19 cellular contexts compared by ENCODE assay signal in the genomic region with DNA sequence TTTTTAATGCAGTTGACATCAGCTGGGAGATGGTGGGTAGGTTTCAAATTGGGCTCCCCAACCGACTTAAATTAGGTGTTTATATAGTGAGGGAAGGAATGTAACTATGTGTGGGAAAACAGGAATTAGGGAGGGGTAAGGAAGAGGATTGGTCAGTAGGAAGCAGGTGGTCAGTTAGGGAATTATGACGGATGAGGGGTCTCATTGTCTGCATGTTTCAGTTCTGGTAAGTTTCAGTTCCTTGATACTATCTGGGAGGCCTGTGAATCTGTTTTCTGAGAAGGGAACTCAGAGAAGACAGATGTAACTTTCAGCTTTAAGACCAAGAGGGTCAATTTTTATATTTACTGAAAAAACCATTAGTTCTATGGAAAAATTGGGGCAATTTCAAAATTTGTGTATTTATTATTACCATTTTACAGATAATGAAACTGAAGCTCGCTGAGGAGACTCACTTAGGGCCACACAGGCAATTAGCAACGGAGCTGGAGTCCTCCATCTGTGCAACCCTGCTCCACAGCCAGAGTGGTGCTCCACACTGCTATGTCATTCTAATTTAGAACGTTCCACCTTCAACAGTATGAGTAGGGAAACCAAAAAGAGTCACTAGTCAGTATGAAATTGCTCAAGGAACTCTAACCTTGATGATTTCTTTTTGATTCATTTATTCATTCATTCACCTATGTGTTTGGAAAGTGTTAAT. TPM values are rescaled to one million over a fixed set of nuclear protein-coding genes. Genes with fewer than 3 reads are reported as not detected.
DNase-seq lines count a peak whose midpoint lies in the region; ATAC-seq and TF ChIP-seq lines count a peak whose summit lies in the region.
"Had no signal": no experiment of that assay in that cellular context is flagged by ENCODE, and none has a peak within 500 bp of the region (broad histone marks: within the 10 kb centered on the region; RNA-seq: fewer than 3 reads in every experiment).

No MANE protein-coding gene starts in this region.

- H3K27ac ChIP-seq in PC-9 (no peak overlapping the region), right atrium auricular region (no peak overlapping the region)
- H3K27ac ChIP-seq: dorsolateral prefrontal cortex, upper lobe of right lung had no signal

- H3K36me3 ChIP-seq in PC-9 (ENCODE audit: low read depth) (no peaks in the 10 kb centered on the region), right atrium auricular region (no peaks in the 10 kb centered on the region)
- H3K36me3 ChIP-seq: upper lobe of right lung had no signal

- intact Hi-C loops in PC-9 (cut with micrococcal nuclease; ENCODE audit: unreplicated experiment) (no loop called here), left ventricle myocardium superior (cut with micrococcal nuclease) (no loop called here)

- TF ChIP-seq CTCF in GM20000 (IDR thresholded peaks at IDR 0.05; ENCODE audit: extremely low read depth, missing control alignments) (no peak), PC-9 (conservative IDR thresholded peaks at IDR 0.05) (no peak), right atrium auricular region (IDR thresholded peaks at IDR 0.05) (no peak)

- H3K27me3 ChIP-seq in PC-9 (ENCODE audit: insufficient read depth, low read depth) (no peaks in the 10 kb centered on the region), right atrium auricular region (no peaks in the 10 kb centered on the region)
- H3K27me3 ChIP-seq: dorsolateral prefrontal cortex, upper lobe of right lung had no signal

- H3K9me2 ChIP-seq in PC-9 (ENCODE audit: insufficient read depth): no peaks in the 10 kb centered on the region

- H3K4me2 ChIP-seq in PC-9: no peak overlapping the region

- H3F3A ChIP-seq in PC-9 (ENCODE audit: insufficient read depth, low read depth): no peaks in the 10 kb centered on the region

- POLR2A ChIA-PET in PC-9 (lab: Charles Lee; ENCODE audit: unreplicated experiment): no interaction called here

- no TSS peak for BruUV-seq in PC-9 (replicated peaks; lab: Mats Ljungman, UMichigan)

- 0 out of 2 replicates have a peak, but pooled peaks cover 3% of the 10 kb centered on the region for H3K9me3 ChIP-seq in PC-9 (ENCODE audit: insufficient read depth, low read depth)
- no peaks in the 10 kb centered on the region for H3K9me3 ChIP-seq in right atrium auricular region
- H3K9me3 ChIP-seq: upper lobe of right lung had no signal

- H2AFZ ChIP-seq in PC-9: 0 out of 2 replicates have a peak overlapping the region, but pooled peaks have one; percentile 13

- CTCF ChIA-PET in PC-9 (lab: Charles Lee): no interaction called here

- H3K79me2 ChIP-seq in PC-9 (ENCODE audit: low read depth): no peaks in the 10 kb centered on the region

- no peaks in the 10 kb centered on the region for H3K4me1 ChIP-seq in PC-9 (replicated peaks; ENCODE audit: insufficient read depth)
- no peaks in the 10 kb centered on the region for H3K4me1 ChIP-seq in right atrium auricular region
- H3K4me1 ChIP-seq: upper lobe of right lung had no signal

- peak; percentile 23 for DNase-seq in GM20000 (ENCODE audit: low spot score)
- DNase-seq in PC-9: no peak
- no peak for DNase-seq in stimulated activated CD4-positive, alpha-beta T cell treated with anti-CD3 and anti-CD28 coated beads, Interleukin-1b, Interleukin-23, amount 100 ng/mL, for 48 hours
- DNase-seq in HuH-7.5 (ENCODE audit: low spot score): no peak
- DNase-seq in right atrium auricular region (ENCODE audit: low spot score): no peak
- no peak for DNase-seq in left ventricle myocardium superior
- DNase-seq: activated CD4-positive, alpha-beta memory T cell treated with anti-CD3 and anti-CD28 coated beads for 36 hours; activated gamma-delta T cell treated with Interleukin-2 at 50 U/mL for 16 hours; dorsolateral prefrontal cortex; KBM-7; NCI-H748 treated with DMSO at 0.1 percent for 48 hours; Right ventricle myocardium superior; stimulated activated CD4-positive, alpha-beta T cell treated with anti-CD3 and anti-CD28 coated beads, Interleukin-2, amount 100 ng/mL, for 24 hours; T-helper 9 cell; upper lobe of right lung had no signal

- no peak overlapping the region for H3K4me3 ChIP-seq in PC-9
- H3K4me3 ChIP-seq in right atrium auricular region: no peak overlapping the region
- H3K4me3 ChIP-seq: dorsolateral prefrontal cortex, upper lobe of right lung had no signal

- H4K20me1 ChIP-seq in PC-9 (ENCODE audit: insufficient read depth): no peaks in the 10 kb centered on the region

- peak; percentile 65 for ATAC-seq in GM18498 (IDR thresholded peaks at IDR 0.05; ENCODE audit: unreplicated experiment)
- ATAC-seq in HG02884 (IDR thresholded peaks at IDR 0.05; ENCODE audit: unreplicated experiment): peak; percentile 61
- no peak for ATAC-seq in left ventricle myocardium superior
- ATAC-seq: natural killer cell treated with Interleukin-12 subunit alpha and Interleukin-12 subunit beta and Interleukin-15 and Interleukin-18, amount 100 ng/mL, for 72 hours; upper lobe of right lung had no signal

RNA-seq across cellular contexts. Expression of a gene that starts 36.0 kb away (rescaled TPM):
- total RNA-seq in PC-9 (2021) (not detected in 2 replicates), right atrium auricular region (not detected), left ventricle myocardium superior (not detected)
- total RNA-seq: activated CD4-positive, alpha-beta memory T cell treated with anti-CD3 and anti-CD28 coated beads for 36 hours; dorsolateral prefrontal cortex; lower leg skin; natural killer cell treated with Interleukin-12 subunit alpha and Interleukin-12 subunit beta and Interleukin-15 and Interleukin-18, amount 100 ng/mL, for 72 hours; Right ventricle myocardium superior; upper lobe of right lung had no signal
